8 cellular contexts compared by ENCODE assay signal in the genomic region with DNA sequence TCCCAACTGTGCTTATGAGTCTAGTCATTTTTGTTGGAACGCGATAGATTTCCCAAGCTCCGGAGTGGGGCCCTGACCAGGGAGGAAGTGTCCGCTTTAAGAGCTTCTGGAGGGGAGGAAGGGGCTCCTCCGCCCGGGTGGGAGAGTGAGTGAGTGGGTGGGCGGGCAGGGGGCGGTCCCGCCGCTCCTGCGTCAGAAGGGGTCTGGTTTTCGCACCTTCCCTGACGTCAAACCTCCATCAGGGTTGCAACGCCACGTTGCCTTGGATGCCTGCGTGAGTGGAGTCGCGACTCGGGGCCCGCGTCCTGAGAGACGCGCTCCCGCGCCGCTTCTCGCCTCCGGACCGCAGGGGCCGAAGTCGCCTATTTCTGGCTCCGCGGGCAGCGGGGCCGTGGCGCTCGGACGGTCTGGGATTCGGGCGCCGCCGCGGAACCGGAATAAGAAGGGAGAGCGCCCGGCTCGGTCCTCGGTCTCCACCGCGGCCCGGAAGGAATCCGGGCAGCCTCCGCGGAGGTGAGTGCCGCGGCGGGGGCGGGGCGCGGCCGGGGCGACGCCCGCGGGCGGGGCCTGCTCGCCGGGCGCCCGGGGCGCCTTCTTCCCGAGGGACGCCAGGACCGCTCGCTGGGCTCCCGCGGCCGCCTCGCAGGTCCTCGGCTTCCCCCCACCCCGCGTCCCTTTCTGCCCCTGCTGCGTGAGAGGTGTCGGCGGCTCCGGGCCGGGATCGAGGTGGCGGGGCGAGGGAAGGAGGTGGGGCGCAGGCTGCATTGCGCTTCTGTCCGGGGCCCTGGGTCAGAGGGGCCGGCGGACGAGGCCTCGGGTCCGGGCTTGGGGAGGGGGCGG. TPM values are rescaled to one million over a fixed set of nuclear protein-coding genes. Genes with fewer than 3 reads are reported as not detected.
DNase-seq lines count a peak whose midpoint lies in the region; ATAC-seq and TF ChIP-seq lines count a peak whose summit lies in the region.

Gene ZDBF2, plus strand, starts transcription at position 230 of the 840 bp plus-strand sequence. CDS start 7,187 bp downstream, outside the sequence.

- no CpG with 5 or more reads among the region's 99 CpGs for WGBS in neuronal stem cell (ENCODE audit: extremely low coverage in 2 of 2, insufficient read length in 2 of 2, insufficient replicate concordance in 1 of 2), 2 donors

- H3K27me3 ChIP-seq in OCI-LY3 (ENCODE audit: low read depth, low read length) = peaks cover 6% of the 10 kb centered on the region
- H3K27me3 ChIP-seq in neuronal stem cell (ENCODE audit: control insufficient read depth in 3 of 3, insufficient read depth in 3 of 3, low read depth in 1 of 3, low read length in 3 of 3) = peaks cover 0 to 32% (median 5%) of the 10 kb centered on the region in 3 experiments

- no peak within 1 kb of the TSS for H3K23ac ChIP-seq in neuronal stem cell (ENCODE audit: low read depth, low read length, poor library complexity)

- peak within 1 kb of the TSS; percentile 54; the same call in 1 of the 2 replicates for H3K9ac ChIP-seq in OCI-LY3 (ENCODE audit: low read length)
- peak within 1 kb of the TSS; percentile 98 for H3K9ac ChIP-seq in neuronal stem cell (ENCODE audit: low read depth, low read length, poor library complexity)

- H3K4me3 ChIP-seq in AG10803 (ENCODE audit: low read length) = peak within 1 kb of the TSS; percentile 69
- peak within 1 kb of the TSS; percentile 77 for H3K4me3 ChIP-seq in OCI-LY3 (ENCODE audit: low read length)
- H3K4me3 ChIP-seq in neuronal stem cell (ENCODE audit: low read length in 2 of 2) = peak within 1 kb of the TSS; percentile 68 to 95

- peak; percentile 50 for ATAC-seq in GM18870 (IDR thresholded peaks at IDR 0.05; ENCODE audit: unreplicated experiment)
- peak; percentile 76 for ATAC-seq in HG03064 (IDR thresholded peaks at IDR 0.05; ENCODE audit: low read depth, unreplicated experiment)

- peaks cover 4% of the 10 kb centered on the region for H3K79me1 ChIP-seq in neuronal stem cell (ENCODE audit: low read depth, low read length)

- H3K36me3 Mint-ChIP-seq in type B pancreatic cell = no peaks in the 10 kb centered on the region

- H3K4me1 Mint-ChIP-seq in type B pancreatic cell (ENCODE audit: unreplicated experiment) = peaks cover 25% of the 10 kb centered on the region

- TF ChIP-seq CTCF in AG10803 (conservative IDR thresholded peaks at IDR 0.05; ENCODE audit: low read length) (no peak), OCI-LY3 (IDR thresholded peaks at IDR 0.05; ENCODE audit: low read depth, low read length) (no peak), type B pancreatic cell (conservative IDR thresholded peaks at IDR 0.05) (no peak)

- no peaks in the 10 kb centered on the region for H4K20me1 ChIP-seq in OCI-LY3 (ENCODE audit: insufficient read depth, low read length)

- no peak within 1 kb of the TSS for H2BK12ac ChIP-seq in neuronal stem cell (ENCODE audit: low read length)

- peak within 1 kb of the TSS; percentile 37 for H2BK15ac ChIP-seq in neuronal stem cell (ENCODE audit: low read length)

- no peaks in the 10 kb centered on the region for H3K27me3 Mint-ChIP-seq in type B pancreatic cell

- peak within 1 kb of the TSS; percentile 70 for H2AK5ac ChIP-seq in neuronal stem cell (ENCODE audit: low read depth, low read length)

- H3K18ac ChIP-seq in neuronal stem cell (ENCODE audit: low read length) = peak within 1 kb of the TSS; percentile 94

- peak within 1 kb of the TSS; percentile 97 for H3K14ac ChIP-seq in neuronal stem cell (ENCODE audit: low read length)

- H3K9me3 ChIP-seq in OCI-LY3 (ENCODE audit: insufficient read depth, low read length) (no peaks in the 10 kb centered on the region), neuronal stem cell (replicated peaks in 1 of 2; ENCODE audit: control insufficient read depth in 2 of 2, insufficient read depth in 1 of 2, low read depth in 1 of 2, low read length in 2 of 2) (no peaks in the 10 kb centered on the region)

- H3K27ac Mint-ChIP-seq in type B pancreatic cell = peak within 1 kb of the TSS; percentile 86

- no peaks in the 10 kb centered on the region for H3K4me1 ChIP-seq in OCI-LY3 (ENCODE audit: low read length)
- H3K4me1 ChIP-seq in neuronal stem cell (ENCODE audit: control insufficient read depth in 2 of 2, insufficient read depth in 1 of 2, low read depth in 1 of 2, low read length in 2 of 2) = peaks cover 0 to 4% of the 10 kb centered on the region in 2 donors

- no peaks in the 10 kb centered on the region for H3K9me3 Mint-ChIP-seq in type B pancreatic cell

- H3K4me2 ChIP-seq in OCI-LY3 (ENCODE audit: low read length) (peak within 1 kb of the TSS; percentile 58), neuronal stem cell (ENCODE audit: insufficient read depth, low read length, poor library complexity, severe bottlenecking) (peak within 1 kb of the TSS; percentile 93)

- H2BK120ac ChIP-seq in neuronal stem cell (ENCODE audit: low read depth, low read length) = peak within 1 kb of the TSS; percentile 87

- H3K4me3 Mint-ChIP-seq in type B pancreatic cell = peak within 1 kb of the TSS; percentile 94

- H3K36me3 ChIP-seq in OCI-LY3 (replicated peaks; ENCODE audit: low read depth, low read length) (no peaks in the 10 kb centered on the region), neuronal stem cell (replicated peaks in 1 of 2; ENCODE audit: control insufficient read depth in 2 of 2, insufficient read depth in 2 of 2, low read length in 2 of 2) (no peaks in the 10 kb centered on the region)

- H4K8ac ChIP-seq in neuronal stem cell (ENCODE audit: low read depth, low read length) = no peak within 1 kb of the TSS

- H3K27ac ChIP-seq in OCI-LY3 (ENCODE audit: low read length) (no peak within 1 kb of the TSS), neuronal stem cell (replicated peaks; ENCODE audit: low read length) (peak within 1 kb of the TSS; percentile 87)

- H4K91ac ChIP-seq in neuronal stem cell (ENCODE audit: low read depth, low read length, poor library complexity) = no peak within 1 kb of the TSS

- H3K79me2 ChIP-seq in OCI-LY3 (ENCODE audit: low read length) = no peaks in the 10 kb centered on the region

- H2AFZ ChIP-seq in OCI-LY3 (ENCODE audit: low read depth, low read length) (peak within 1 kb of the TSS; percentile 61; the same call in 1 of the 2 replicates), neuronal stem cell (ENCODE audit: low read length) (peak within 1 kb of the TSS; percentile 98)

- DNase-seq in AG10803 (ENCODE audit: low read depth) (peak; percentile 54), foreskin melanocyte (peak; percentile 7), neuronal stem cell (ENCODE audit: low spot score) (peak; percentile 79), type B pancreatic cell (ENCODE audit: extremely low spot score, unreplicated experiment) (peak; percentile 80)
- DNase-seq in activated effector memory CD4-positive, alpha-beta T cell treated with anti-CD3 and anti-CD28 coated beads, Interleukin-2, amount 50 U/mL, for 16 hours = peak; percentile 80

- H2BK5ac ChIP-seq in neuronal stem cell (ENCODE audit: low read length) = peak within 1 kb of the TSS; percentile 82

- H3K4ac ChIP-seq in neuronal stem cell (ENCODE audit: low read length) = peak within 1 kb of the TSS; percentile 37

RNA-seq across cellular contexts. Expression of gene ZDBF2, which starts in this region (rescaled TPM):
- polyA plus RNA-seq in neuronal stem cell (2013, experiment 1 of 2) = 8.7 TPM
- polyA plus RNA-seq in neuronal stem cell (2013, experiment 2 of 2) = 9.2 TPM
- 28.3 and 35.1 TPM in 2 replicates for total RNA-seq in type B pancreatic cell (ENCODE audit: low replicate concordance)

Comparison
In these comparisons a context has a peak if more than half of its experiments do, and no peak if none do; other contexts are left out.
1. DNase-seq: peak in every context shown above with its lines; median percentile 80 in activated effector memory CD4-positive, alpha-beta T cell treated with anti-CD3 and anti-CD28 coated beads, Interleukin-2, amount 50 U/mL, for 16 hours; 80 in type B pancreatic cell; 79 in neuronal stem cell; 54 in AG10803; 7 in foreskin melanocyte.